In genomic region chr7:21691146-21691545, GRCh38 we compare ENCODE assay signal across 6 cellular contexts.
DNase-seq lines count a peak whose midpoint lies in the region; ATAC-seq, FAIRE-seq and TF ChIP-seq lines count a peak whose summit lies in the region.
"Not testable (repeated sequence)": the region's sequence is repeated elsewhere in the genome, so short reads cannot be mapped to it uniquely, and the experiment has no call there.

No MANE protein-coding gene starts in this region.

- peak; percentile 68 for ATAC-seq in Panc1
- peak; percentile 48 for ATAC-seq in esophagus mucosa
- peak; percentile 85 for ATAC-seq in left lobe of liver
- ATAC-seq in right lobe of liver, result peak; percentile 42 to 75 (median 72)

- not testable (repeated sequence) for H3K4me2 ChIP-seq in parathyroid adenoma (ENCODE audit: low read length)

- not testable (repeated sequence) for H3K36me3 ChIP-seq in Panc1 (ENCODE audit: control insufficient read depth, insufficient read depth, low read length); bronchial epithelial cell (ENCODE audit: control insufficient read depth, insufficient read depth, low read length); right lobe of liver; parathyroid adenoma (ENCODE audit: control insufficient read depth, insufficient read depth, low read length)

- in situ Hi-C loops in Panc1 (cut with HindIII; ENCODE audit: low pct_unique_long_range_greater_than_20kb, low sequenced_read_pairs), result not testable (repeated sequence)

- POLR2A ChIA-PET in Panc1 (lab: Charles Lee), result not testable (repeated sequence)

- not testable (repeated sequence) for H3K27me3 ChIP-seq in Panc1 (ENCODE audit: control insufficient read depth, insufficient read depth, low read length); bronchial epithelial cell (ENCODE audit: control insufficient read depth, insufficient read depth, low read length); right lobe of liver; parathyroid adenoma (ENCODE audit: control insufficient read depth, insufficient read depth, low read length)

- intact Hi-C loops in Panc1 (cut with micrococcal nuclease; ENCODE audit: unreplicated experiment); right lobe of liver (cut with DNase I): not testable (repeated sequence)

- BruUV-seq in Panc1 (replicated peaks; lab: Mats Ljungman, UMichigan), result not testable (repeated sequence)

- H3K4me3 ChIP-seq in Panc1 (ENCODE audit: low read depth in 2 of 2, low read length in 2 of 2); bronchial epithelial cell (ENCODE audit: low read depth, low read length); right lobe of liver; parathyroid adenoma (ENCODE audit: low read depth, low read length): not testable (repeated sequence)

- H3K9ac ChIP-seq in parathyroid adenoma, result not testable (repeated sequence)

- not testable (repeated sequence) for TF ChIP-seq CTCF in Panc1 (IDR thresholded peaks at IDR 0.05); bronchial epithelial cell (IDR thresholded peaks at IDR 0.05; ENCODE audit: insufficient read depth, low read length, severe bottlenecking); right lobe of liver (IDR thresholded peaks at IDR 0.05); parathyroid adenoma (IDR thresholded peaks at IDR 0.05)

- H3K4me1 ChIP-seq in Panc1 (ENCODE audit: control insufficient read depth, insufficient read depth, low read length); right lobe of liver: not testable (repeated sequence)
- peaks cover 49% of the 10 kb centered on the region for H3K4me1 ChIP-seq in parathyroid adenoma

- FAIRE-seq in bronchial epithelial cell (lab: Jason Lieb, UNC), result peak; percentile 92

- not testable (repeated sequence) for TF ChIP-seq POLR2A in right lobe of liver (IDR thresholded peaks at IDR 0.05)

- H3K79me2 ChIP-seq in parathyroid adenoma, result peaks cover 21% of the 10 kb centered on the region

- CTCF ChIA-PET in Panc1 (lab: Charles Lee), result not testable (repeated sequence)

- not testable (repeated sequence) for H2AFZ ChIP-seq in parathyroid adenoma

- not testable (repeated sequence) for H3K9me3 ChIP-seq in Panc1 (ENCODE audit: control insufficient read depth, insufficient read depth, low read depth, low read length); right lobe of liver; parathyroid adenoma (ENCODE audit: control insufficient read depth, low read length)

- 67% methylated on average over 2 of the region's 5 CpGs for WGBS in right lobe of liver (ENCODE audit: insufficient coverage, low coverage, low lambda C conversion rate, missing lambda C conversion rate)

- not testable (repeated sequence) for H3K27ac ChIP-seq in Panc1 (ENCODE audit: low read length); right lobe of liver
- peak overlapping the region; percentile 92 for H3K27ac ChIP-seq in parathyroid adenoma

- not testable (repeated sequence) for DNase-seq in Panc1 (ENCODE audit: low read depth, low spot score); bronchial epithelial cell (ENCODE audit: low read depth); left lobe of liver (ENCODE audit: low spot score); right lobe of liver
